Comparison of ENCODE assay signal across 13 cellular contexts in the genomic region with DNA sequence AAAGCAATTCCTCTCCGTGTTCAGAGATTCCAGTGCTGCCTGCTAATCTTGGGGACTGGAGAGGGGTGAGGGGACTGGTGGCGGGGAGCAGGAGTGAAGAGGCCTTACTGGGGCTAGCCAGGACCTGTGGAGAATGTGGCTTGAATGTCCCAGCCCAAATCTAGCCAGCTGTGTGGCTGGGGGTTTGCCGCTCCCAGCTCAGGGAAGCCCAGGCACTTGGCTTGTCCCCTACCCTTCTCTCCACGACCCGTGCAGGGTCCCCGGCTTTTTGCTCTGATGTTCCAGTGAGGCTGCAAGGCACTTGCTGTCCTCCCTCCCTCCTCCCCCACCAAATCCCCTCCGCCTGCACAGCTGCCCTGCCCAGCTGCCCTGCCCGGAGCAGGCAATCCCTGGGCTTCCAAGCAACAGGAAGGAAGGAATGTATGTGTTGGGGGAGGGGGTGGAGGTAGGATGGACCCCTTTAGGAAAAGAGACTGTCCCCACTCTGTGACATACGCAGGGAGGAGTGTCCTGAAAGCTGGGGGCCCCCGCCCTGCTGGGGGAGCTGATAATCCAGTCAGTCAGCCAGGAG. TPM values are rescaled to one million over a fixed set of nuclear protein-coding genes. Genes with fewer than 3 reads are reported as not detected.
DNase-seq lines count a peak whose midpoint lies in the region; ATAC-seq and TF ChIP-seq lines count a peak whose summit lies in the region.
"Had no signal": no experiment of that assay in that cellular context is flagged by ENCODE, and none has a peak within 500 bp of the region (broad histone marks: within the 10 kb centered on the region; RNA-seq: fewer than 3 reads in every experiment).

No MANE protein-coding gene starts in this region.

- no peak overlapping the region for H3K4me3 ChIP-seq in PC-9

- H3K27me3 ChIP-seq in PC-9 (ENCODE audit: insufficient read depth, low read depth): no peaks in the 10 kb centered on the region

- no peaks in the 10 kb centered on the region for H3K9me3 ChIP-seq in PC-9 (ENCODE audit: insufficient read depth, low read depth)

- no TSS peak for BruUV-seq in PC-9 (replicated peaks; lab: Mats Ljungman, UMichigan)

- H2AFZ ChIP-seq in PC-9: no peak overlapping the region
- H2AFZ ChIP-seq: parathyroid adenoma had no signal

- no peak overlapping the region for H3K27ac ChIP-seq in PC-9
- H3K27ac ChIP-seq: parathyroid adenoma had no signal

- H3F3A ChIP-seq in PC-9 (ENCODE audit: insufficient read depth, low read depth): peaks cover 14% of the 10 kb centered on the region; the same call in 1 of the 2 replicates

- H4K20me1 ChIP-seq in PC-9 (ENCODE audit: insufficient read depth): no peaks in the 10 kb centered on the region

- CTCF ChIA-PET in activated CD8-positive, alpha-beta memory T cell treated with anti-CD3 and anti-CD28 coated beads, Interleukin-2, amount 10 ng/mL, durations not matched to agents 7 days and 5 days (lab: Charles Lee): interaction anchor here (0.6 to 1.8 kb wide), 3 partner anchors 13 to 40 kb away, joined by 3 to 5 read pairs (median 4); no protein-coding TSS in a partner anchor
- CTCF ChIA-PET in PC-9 (lab: Charles Lee): no interaction called here

- H3K27ac Mint-ChIP-seq in activated CD8-positive, alpha-beta memory T cell treated with anti-CD3 and anti-CD28 coated beads, Interleukin-2, amount 10 ng/mL, durations not matched to agents 7 days and 5 days: no peak overlapping the region
- no peak overlapping the region for H3K27ac Mint-ChIP-seq in activated T-cell treated with anti-CD3 and anti-CD28 coated beads, Interleukin-2, amount 50 U/mL, for 72 hours
- peak overlapping the region; percentile 60 to 99 (median 96) for H3K27ac Mint-ChIP-seq in immature natural killer cell
- peak overlapping the region; percentile 88 for H3K27ac Mint-ChIP-seq in stimulated activated effector memory CD8-positive, alpha-beta T cell treated with anti-CD3 and anti-CD28 coated beads, Interleukin-12 subunit alpha, Interleukin-12 subunit beta, amount 100 ng/mL, for 72 hours
- H3K27ac Mint-ChIP-seq: dendritic cell treated with granulocyte-macrophage colony-stimulating factor and Interleukin-4, amounts not matched to agents 40 ng/mL and 50 ng/mL, for 4 days had no signal

- no peak for ATAC-seq in activated CD8-positive, alpha-beta memory T cell treated with anti-CD3 and anti-CD28 coated beads, Interleukin-2, amount 10 ng/mL, durations not matched to agents 7 days and 5 days
- no peak for ATAC-seq in activated T-cell treated with anti-CD3 and anti-CD28 coated beads, Interleukin-2, amount 50 U/mL, for 72 hours (replicated peaks in 1 of 2)
- no peak for ATAC-seq in stimulated activated effector memory CD8-positive, alpha-beta T cell treated with anti-CD3 and anti-CD28 coated beads, Interleukin-12 subunit alpha, Interleukin-12 subunit beta, amount 100 ng/mL, for 72 hours
- ATAC-seq in SK-N-SH treated with all-trans-retinoic acid at 6 μM for 48 hours (no peak), HG03521 (IDR thresholded peaks at IDR 0.05; ENCODE audit: unreplicated experiment) (no peak)

- TF ChIP-seq CTCF in PC-9 (conservative IDR thresholded peaks at IDR 0.05): no peak

- DNase-seq in activated CD8-positive, alpha-beta memory T cell treated with anti-CD3 and anti-CD28 coated beads, Interleukin-2, amount 10 ng/mL, durations not matched to agents 7 days and 5 days: no peak
- no peak for DNase-seq in activated CD8-positive, alpha-beta memory T cell treated with anti-CD3 and anti-CD28 coated beads, Interleukin-2, amount 50 U/mL, for 4 hours
- DNase-seq in activated T-cell treated with anti-CD3 and anti-CD28 coated beads, Interleukin-2, amount 50 U/mL, for 72 hours: no peak
- DNase-seq in immature natural killer cell (no peak), PC-9 (no peak)
- DNase-seq in stimulated activated effector memory CD8-positive, alpha-beta T cell treated with anti-CD3 and anti-CD28 coated beads, Interleukin-12 subunit alpha, Interleukin-12 subunit beta, amount 100 ng/mL, for 72 hours (ENCODE audit: low spot score in 2 of 2): peak in 1 of 2 donors; percentile 55
- DNase-seq: hippocampal formation, KG1, NCI-H446 had no signal

- H3K9me2 ChIP-seq in PC-9 (ENCODE audit: insufficient read depth): no peaks in the 10 kb centered on the region

- intact Hi-C loops in PC-9 (cut with micrococcal nuclease; ENCODE audit: unreplicated experiment): no loop called here

- H3K36me3 ChIP-seq in PC-9 (ENCODE audit: low read depth): no peaks in the 10 kb centered on the region

- peaks cover 43% of the 10 kb centered on the region for H3K4me1 Mint-ChIP-seq in activated CD8-positive, alpha-beta memory T cell treated with anti-CD3 and anti-CD28 coated beads, Interleukin-2, amount 10 ng/mL, durations not matched to agents 7 days and 5 days
- H3K4me1 Mint-ChIP-seq in activated T-cell treated with anti-CD3 and anti-CD28 coated beads, Interleukin-2, amount 50 U/mL, for 72 hours (ENCODE audit: low read depth): peaks cover 31% of the 10 kb centered on the region
- peaks cover 45 to 49% of the 10 kb centered on the region in 2 donors for H3K4me1 Mint-ChIP-seq in immature natural killer cell
- H3K4me1 Mint-ChIP-seq in stimulated activated effector memory CD8-positive, alpha-beta T cell treated with anti-CD3 and anti-CD28 coated beads, Interleukin-12 subunit alpha, Interleukin-12 subunit beta, amount 100 ng/mL, for 72 hours: peaks cover 46% of the 10 kb centered on the region

- no peaks in the 10 kb centered on the region; the same call in 1 of the 2 replicates for H3K79me2 ChIP-seq in PC-9 (ENCODE audit: low read depth)

- POLR2A ChIA-PET in PC-9 (lab: Charles Lee; ENCODE audit: unreplicated experiment): no interaction called here

- peak overlapping the region; percentile 30 for H3K4me3 Mint-ChIP-seq in activated CD8-positive, alpha-beta memory T cell treated with anti-CD3 and anti-CD28 coated beads, Interleukin-2, amount 10 ng/mL, durations not matched to agents 7 days and 5 days
- H3K4me3 Mint-ChIP-seq in activated T-cell treated with anti-CD3 and anti-CD28 coated beads, Interleukin-2, amount 50 U/mL, for 72 hours: peak overlapping the region; percentile 69 to 99
- H3K4me3 Mint-ChIP-seq in immature natural killer cell: peak overlapping the region; percentile 76 to 88 (median 84)
- peak overlapping the region; percentile 98 for H3K4me3 Mint-ChIP-seq in stimulated activated effector memory CD8-positive, alpha-beta T cell treated with anti-CD3 and anti-CD28 coated beads, Interleukin-12 subunit alpha, Interleukin-12 subunit beta, amount 100 ng/mL, for 72 hours
- H3K4me3 Mint-ChIP-seq: dendritic cell treated with granulocyte-macrophage colony-stimulating factor and Interleukin-4, amounts not matched to agents 40 ng/mL and 50 ng/mL, for 4 days had no signal

- peaks cover 19% of the 10 kb centered on the region for H3K4me1 ChIP-seq in PC-9 (replicated peaks; ENCODE audit: insufficient read depth)

- H3K9me3 Mint-ChIP-seq in activated CD8-positive, alpha-beta memory T cell treated with anti-CD3 and anti-CD28 coated beads, Interleukin-2, amount 10 ng/mL, durations not matched to agents 7 days and 5 days (ENCODE audit: low read depth): no peaks in the 10 kb centered on the region
- H3K9me3 Mint-ChIP-seq in activated T-cell treated with anti-CD3 and anti-CD28 coated beads, Interleukin-2, amount 50 U/mL, for 72 hours: no peaks in the 10 kb centered on the region
- peaks cover 0 to 4% (median 0%) of the 10 kb centered on the region in 6 donors for H3K9me3 Mint-ChIP-seq in immature natural killer cell
- no peaks in the 10 kb centered on the region for H3K9me3 Mint-ChIP-seq in stimulated activated effector memory CD8-positive, alpha-beta T cell treated with anti-CD3 and anti-CD28 coated beads, Interleukin-12 subunit alpha, Interleukin-12 subunit beta, amount 100 ng/mL, for 72 hours
- H3K9me3 Mint-ChIP-seq: dendritic cell treated with granulocyte-macrophage colony-stimulating factor and Interleukin-4, amounts not matched to agents 40 ng/mL and 50 ng/mL, for 4 days had no signal

- no peaks in the 10 kb centered on the region for H3K36me3 Mint-ChIP-seq in activated CD8-positive, alpha-beta memory T cell treated with anti-CD3 and anti-CD28 coated beads, Interleukin-2, amount 10 ng/mL, durations not matched to agents 7 days and 5 days
- H3K36me3 Mint-ChIP-seq in activated T-cell treated with anti-CD3 and anti-CD28 coated beads, Interleukin-2, amount 50 U/mL, for 72 hours (ENCODE audit: insufficient read depth in 2 of 2): peaks cover 0 to 2% of the 10 kb centered on the region in 2 donors
- H3K36me3 Mint-ChIP-seq in immature natural killer cell: no peaks in the 10 kb centered on the region
- H3K36me3 Mint-ChIP-seq in stimulated activated effector memory CD8-positive, alpha-beta T cell treated with anti-CD3 and anti-CD28 coated beads, Interleukin-12 subunit alpha, Interleukin-12 subunit beta, amount 100 ng/mL, for 72 hours: peaks cover 47% of the 10 kb centered on the region

- H3K27me3 Mint-ChIP-seq in activated CD8-positive, alpha-beta memory T cell treated with anti-CD3 and anti-CD28 coated beads, Interleukin-2, amount 10 ng/mL, durations not matched to agents 7 days and 5 days: peaks cover 30% of the 10 kb centered on the region
- no peaks in the 10 kb centered on the region for H3K27me3 Mint-ChIP-seq in activated T-cell treated with anti-CD3 and anti-CD28 coated beads, Interleukin-2, amount 50 U/mL, for 72 hours (ENCODE audit: low read depth)
- peaks cover 42 to 51% (median 44%) of the 10 kb centered on the region in 3 donors for H3K27me3 Mint-ChIP-seq in immature natural killer cell (ENCODE audit: low read depth in 3 of 3)

- H3K4me2 ChIP-seq in PC-9: no peak overlapping the region; the same call in 1 of the 2 replicates

TF ChIP-seq in SK-N-SH treated with all-trans-retinoic acid at 6 μM for 48 hours, 23 proteins besides CTCF, POLR2A, EP300 and RAD21 (continues in another document):
- TF ChIP-seq ZNF565 (CRISPR knock-in tag; conservative IDR thresholded peaks at IDR 0.05; ENCODE audit: low read depth): no peak
- no peak for TF ChIP-seq SNAI2 (CRISPR knock-in tag; IDR thresholded peaks at IDR 0.05)

RNA-seq across cellular contexts. Expression of a gene that starts 2.6 kb away (rescaled TPM):
- 1 to 10 TPM in 1 of 2 experiments, under 1 TPM in 1; 0.99 to 1.1 TPM for total RNA-seq in activated CD8-positive, alpha-beta memory T cell treated with anti-CD3 and anti-CD28 coated beads, Interleukin-2, amount 10 ng/mL, durations not matched to agents 7 days and 5 days
- 1 to 10 TPM; 5.6 to 6.0 TPM for total RNA-seq in activated T-cell treated with anti-CD3 and anti-CD28 coated beads, Interleukin-2, amount 50 U/mL, for 72 hours
- polyA plus RNA-seq in immature natural killer cell: under 1 TPM in 2 of 3 donors, not detected in 1; 0.07 to 0.10 TPM
- 0.81 and 1.1 TPM in 2 replicates for total RNA-seq in PC-9 (2021)

RNA-seq across cellular contexts. Expression of a gene that starts 14.9 kb away (rescaled TPM):
- 1 to 10 TPM; 3.7 to 5.6 TPM for total RNA-seq in activated CD8-positive, alpha-beta memory T cell treated with anti-CD3 and anti-CD28 coated beads, Interleukin-2, amount 10 ng/mL, durations not matched to agents 7 days and 5 days
- 10 to 100 TPM; 21.5 to 24.5 TPM for total RNA-seq in activated T-cell treated with anti-CD3 and anti-CD28 coated beads, Interleukin-2, amount 50 U/mL, for 72 hours
- polyA plus RNA-seq in immature natural killer cell: 10 to 100 TPM; 10.0 to 12.4 (median 11.8) TPM
- 30.3 and 35.1 TPM in 2 replicates for total RNA-seq in PC-9 (2021)

RNA-seq across cellular contexts. Expression of a gene that starts 37.8 kb away (rescaled TPM):
- total RNA-seq in activated CD8-positive, alpha-beta memory T cell treated with anti-CD3 and anti-CD28 coated beads, Interleukin-2, amount 10 ng/mL, durations not matched to agents 7 days and 5 days: 100 to 1,000 TPM; 144 to 168 TPM
- total RNA-seq in activated T-cell treated with anti-CD3 and anti-CD28 coated beads, Interleukin-2, amount 50 U/mL, for 72 hours: 100 to 1,000 TPM; 112 to 122 TPM
- polyA plus RNA-seq in immature natural killer cell: 100 to 1,000 TPM; 163 to 196 (median 195) TPM
- 221 and 229 TPM in 2 replicates for total RNA-seq in PC-9 (2021)

Comparison
In these comparisons a context has a peak if more than half of its experiments do, and no peak if none do; other contexts are left out.
1. H3K27ac Mint-ChIP-seq: peak in immature natural killer cell (6 of 6) and stimulated activated effector memory CD8-positive, alpha-beta T cell treated with anti-CD3 and anti-CD28 coated beads, Interleukin-12 subunit alpha, Interleukin-12 subunit beta, amount 100 ng/mL, for 72 hours (single experiment); none in activated CD8-positive, alpha-beta memory T cell treated with anti-CD3 and anti-CD28 coated beads, Interleukin-2, amount 10 ng/mL, durations not matched to agents 7 days and 5 days (single experiment) and activated T-cell treated with anti-CD3 and anti-CD28 coated beads, Interleukin-2, amount 50 U/mL, for 72 hours (single experiment).
2. H3K4me3 Mint-ChIP-seq: peak in every context shown above with its lines; median percentile 98 in stimulated activated effector memory CD8-positive, alpha-beta T cell treated with anti-CD3 and anti-CD28 coated beads, Interleukin-12 subunit alpha, Interleukin-12 subunit beta, amount 100 ng/mL, for 72 hours; 84 in activated T-cell treated with anti-CD3 and anti-CD28 coated beads, Interleukin-2, amount 50 U/mL, for 72 hours; 84 in immature natural killer cell; 30 in activated CD8-positive, alpha-beta memory T cell treated with anti-CD3 and anti-CD28 coated beads, Interleukin-2, amount 10 ng/mL, durations not matched to agents 7 days and 5 days.